ENCODE assay signal across 14 cellular contexts in genomic region chr5:4613440-4613839, GRCh38.
"Had no signal": no experiment of that assay in that cellular context is flagged by ENCODE, and none has a peak within 500 bp of the region (broad histone marks: within the 10 kb centered on the region; RNA-seq: fewer than 3 reads in every experiment).

No MANE protein-coding gene starts in this region.

- H3K4me3 ChIP-seq: coronary artery, dorsolateral prefrontal cortex, esophagus muscularis mucosa, gastroesophageal sphincter, heart right ventricle, left lung, lower lobe of right lung had no signal

- H3K9me3 ChIP-seq: gastroesophageal sphincter, left lung, lower lobe of right lung had no signal

- H3K4me1 ChIP-seq: esophagus muscularis mucosa, foreskin keratinocyte, gastroesophageal sphincter, heart right ventricle, left lung, lower lobe of right lung had no signal

- H3K27me3 ChIP-seq: dorsolateral prefrontal cortex, esophagus muscularis mucosa, foreskin keratinocyte, gastroesophageal sphincter, heart right ventricle, left lung had no signal

- DNase-seq: dermis blood vessel endothelial cell; dorsolateral prefrontal cortex; effector CD4-positive, alpha-beta T cell; effector memory CD4-positive, alpha-beta T cell; heart right ventricle; hippocampal formation; left lung; left ventricle myocardium superior; lower lobe of right lung; midbrain had no signal

- H3K36me3 ChIP-seq: esophagus muscularis mucosa, gastroesophageal sphincter, heart right ventricle, left lung, lower lobe of right lung had no signal

- H3K27ac ChIP-seq: coronary artery, dorsolateral prefrontal cortex, esophagus muscularis mucosa, foreskin keratinocyte, gastroesophageal sphincter, heart right ventricle, left lung, lower lobe of right lung had no signal

- ATAC-seq: gastroesophageal sphincter, heart right ventricle, left lung, left ventricle myocardium superior had no signal
